ENCODE assay signal across 1 cellular context in the genomic region with DNA sequence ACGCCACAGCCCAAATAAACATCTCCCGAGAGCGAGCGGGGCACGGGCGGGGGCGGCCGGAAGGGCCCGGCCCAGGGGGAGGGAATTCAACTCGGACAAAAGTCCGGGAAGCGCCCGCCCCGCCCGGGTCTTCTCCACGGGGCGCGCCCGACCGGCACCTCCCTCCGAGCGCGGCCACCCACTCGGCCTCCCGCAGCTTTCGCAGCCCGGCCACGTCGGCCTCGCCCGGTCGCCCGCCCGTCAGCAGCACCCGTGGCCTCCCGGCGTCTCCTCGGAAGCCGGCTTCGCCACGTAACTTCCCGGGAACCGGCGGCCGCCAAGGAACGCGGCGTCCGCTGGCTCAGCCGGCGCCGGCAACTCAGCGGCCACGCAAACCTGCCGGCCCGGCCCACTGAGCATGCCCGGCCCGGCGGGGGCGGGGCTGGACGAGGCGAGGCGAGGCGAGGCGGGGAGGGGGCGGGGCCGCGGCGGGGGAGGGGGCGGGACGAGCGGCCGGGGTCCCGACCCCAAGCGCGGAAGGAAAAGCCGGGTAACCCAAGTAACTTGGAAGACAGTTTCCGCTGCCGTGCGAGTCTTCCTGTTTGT.
TF ChIP-seq lines count a peak whose summit lies in the region.

TSS of gene TJP1 (minus strand) at position 369 of the 585 bp plus-strand sequence. CDS start 440 bp downstream, outside the sequence.

TF ChIP-seq in SK-N-SH, 30 proteins besides CTCF, POLR2A, EP300 and RAD21 (continued from another document):
- TF ChIP-seq, protein P1, sequence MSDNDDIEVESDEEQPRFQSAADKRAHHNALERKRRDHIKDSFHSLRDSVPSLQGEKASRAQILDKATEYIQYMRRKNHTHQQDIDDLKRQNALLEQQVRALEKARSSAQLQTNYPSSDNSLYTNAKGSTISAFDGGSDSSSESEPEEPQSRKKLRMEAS (IDR thresholded peaks at IDR 0.05; ENCODE audit: low read depth), result no peak
- TF ChIP-seq SIN3A (IDR thresholded peaks at IDR 0.05; ENCODE audit: borderline replicate concordance, low read depth, low read length), result peak; percentile 35; the same call in 1 of the 2 replicates
